ENCODE assay signal across 1 cellular context in the genomic region with DNA sequence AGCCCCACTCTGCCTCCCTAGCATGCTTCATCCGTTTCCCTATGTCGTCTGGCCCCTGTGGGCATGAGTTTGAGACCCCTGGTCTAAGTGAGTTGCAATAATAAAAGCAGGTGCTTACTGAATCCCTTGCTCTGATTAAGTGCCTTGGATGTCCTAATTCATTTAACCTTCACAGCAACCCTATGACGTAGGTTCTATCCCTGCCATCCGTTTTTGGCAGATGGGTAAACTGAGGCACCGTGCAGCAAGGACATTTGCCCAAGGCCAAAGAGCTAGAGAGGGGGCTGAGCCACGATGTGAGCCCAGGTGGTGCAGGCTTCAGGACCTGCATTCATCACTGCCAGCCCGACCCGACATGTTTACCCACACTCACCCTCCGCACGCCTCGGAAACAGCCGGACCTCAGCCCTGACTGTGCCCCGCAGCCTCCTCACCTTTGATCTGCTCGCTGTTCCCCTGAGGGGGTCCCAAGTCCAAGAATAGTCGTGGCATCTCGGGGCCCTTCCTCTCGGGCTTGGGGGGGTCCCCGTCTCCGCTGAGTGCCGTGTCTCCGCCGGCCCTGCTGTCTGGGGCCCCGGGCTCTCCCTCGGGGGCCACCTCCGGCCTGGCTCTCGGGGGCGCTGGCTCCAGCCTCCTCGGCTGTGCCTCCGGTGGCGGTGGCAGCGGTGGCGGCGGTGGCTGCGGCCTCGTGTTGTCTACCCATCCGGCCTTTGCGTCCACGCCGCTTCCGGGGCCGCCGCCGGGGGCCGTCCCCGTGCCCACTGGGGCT.
TF ChIP-seq lines count a peak whose summit lies in the region.

No MANE protein-coding gene starts in this region.

TF ChIP-seq in HepG2, 621 proteins besides CTCF, POLR2A, EP300 and RAD21 (continued from another document):
- TF ChIP-seq, protein P1, sequence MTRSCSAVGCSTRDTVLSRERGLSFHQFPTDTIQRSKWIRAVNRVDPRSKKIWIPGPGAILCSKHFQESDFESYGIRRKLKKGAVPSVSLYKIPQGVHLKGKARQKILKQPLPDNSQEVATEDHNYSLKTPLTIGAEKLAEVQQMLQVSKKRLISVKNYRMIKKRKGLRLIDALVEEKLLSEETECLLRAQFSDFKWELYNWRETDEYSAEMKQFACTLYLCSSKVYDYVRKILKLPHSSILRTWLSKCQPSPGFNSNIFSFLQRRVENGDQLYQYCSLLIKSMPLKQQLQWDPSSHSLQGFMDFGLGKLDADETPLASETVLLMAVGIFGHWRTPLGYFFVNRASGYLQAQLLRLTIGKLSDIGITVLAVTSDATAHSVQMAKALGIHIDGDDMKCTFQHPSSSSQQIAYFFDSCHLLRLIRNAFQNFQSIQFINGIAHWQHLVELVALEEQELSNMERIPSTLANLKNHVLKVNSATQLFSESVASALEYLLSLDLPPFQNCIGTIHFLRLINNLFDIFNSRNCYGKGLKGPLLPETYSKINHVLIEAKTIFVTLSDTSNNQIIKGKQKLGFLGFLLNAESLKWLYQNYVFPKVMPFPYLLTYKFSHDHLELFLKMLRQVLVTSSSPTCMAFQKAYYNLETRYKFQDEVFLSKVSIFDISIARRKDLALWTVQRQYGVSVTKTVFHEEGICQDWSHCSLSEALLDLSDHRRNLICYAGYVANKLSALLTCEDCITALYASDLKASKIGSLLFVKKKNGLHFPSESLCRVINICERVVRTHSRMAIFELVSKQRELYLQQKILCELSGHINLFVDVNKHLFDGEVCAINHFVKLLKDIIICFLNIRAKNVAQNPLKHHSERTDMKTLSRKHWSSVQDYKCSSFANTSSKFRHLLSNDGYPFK (CRISPR knock-in tag; IDR thresholded peaks at IDR 0.05; ENCODE audit: borderline replicate concordance) = peak; percentile 40; the same call in 1 of the 2 replicates
- TF ChIP-seq RBM22 (optimal IDR thresholded peaks at IDR 0.05; ENCODE audit: low read length) = no peak
- TF ChIP-seq ZBTB42 (CRISPR knock-in tag; IDR thresholded peaks at IDR 0.05) = no peak
- no peak for TF ChIP-seq FOXM1 (CRISPR knock-in tag; IDR thresholded peaks at IDR 0.05)
- TF ChIP-seq ZNF747 (CRISPR knock-in tag; IDR thresholded peaks at IDR 0.05; ENCODE audit: borderline replicate concordance) = peak; percentile 59; the same call in 1 of the 2 replicates
- TF ChIP-seq, protein P2, sequence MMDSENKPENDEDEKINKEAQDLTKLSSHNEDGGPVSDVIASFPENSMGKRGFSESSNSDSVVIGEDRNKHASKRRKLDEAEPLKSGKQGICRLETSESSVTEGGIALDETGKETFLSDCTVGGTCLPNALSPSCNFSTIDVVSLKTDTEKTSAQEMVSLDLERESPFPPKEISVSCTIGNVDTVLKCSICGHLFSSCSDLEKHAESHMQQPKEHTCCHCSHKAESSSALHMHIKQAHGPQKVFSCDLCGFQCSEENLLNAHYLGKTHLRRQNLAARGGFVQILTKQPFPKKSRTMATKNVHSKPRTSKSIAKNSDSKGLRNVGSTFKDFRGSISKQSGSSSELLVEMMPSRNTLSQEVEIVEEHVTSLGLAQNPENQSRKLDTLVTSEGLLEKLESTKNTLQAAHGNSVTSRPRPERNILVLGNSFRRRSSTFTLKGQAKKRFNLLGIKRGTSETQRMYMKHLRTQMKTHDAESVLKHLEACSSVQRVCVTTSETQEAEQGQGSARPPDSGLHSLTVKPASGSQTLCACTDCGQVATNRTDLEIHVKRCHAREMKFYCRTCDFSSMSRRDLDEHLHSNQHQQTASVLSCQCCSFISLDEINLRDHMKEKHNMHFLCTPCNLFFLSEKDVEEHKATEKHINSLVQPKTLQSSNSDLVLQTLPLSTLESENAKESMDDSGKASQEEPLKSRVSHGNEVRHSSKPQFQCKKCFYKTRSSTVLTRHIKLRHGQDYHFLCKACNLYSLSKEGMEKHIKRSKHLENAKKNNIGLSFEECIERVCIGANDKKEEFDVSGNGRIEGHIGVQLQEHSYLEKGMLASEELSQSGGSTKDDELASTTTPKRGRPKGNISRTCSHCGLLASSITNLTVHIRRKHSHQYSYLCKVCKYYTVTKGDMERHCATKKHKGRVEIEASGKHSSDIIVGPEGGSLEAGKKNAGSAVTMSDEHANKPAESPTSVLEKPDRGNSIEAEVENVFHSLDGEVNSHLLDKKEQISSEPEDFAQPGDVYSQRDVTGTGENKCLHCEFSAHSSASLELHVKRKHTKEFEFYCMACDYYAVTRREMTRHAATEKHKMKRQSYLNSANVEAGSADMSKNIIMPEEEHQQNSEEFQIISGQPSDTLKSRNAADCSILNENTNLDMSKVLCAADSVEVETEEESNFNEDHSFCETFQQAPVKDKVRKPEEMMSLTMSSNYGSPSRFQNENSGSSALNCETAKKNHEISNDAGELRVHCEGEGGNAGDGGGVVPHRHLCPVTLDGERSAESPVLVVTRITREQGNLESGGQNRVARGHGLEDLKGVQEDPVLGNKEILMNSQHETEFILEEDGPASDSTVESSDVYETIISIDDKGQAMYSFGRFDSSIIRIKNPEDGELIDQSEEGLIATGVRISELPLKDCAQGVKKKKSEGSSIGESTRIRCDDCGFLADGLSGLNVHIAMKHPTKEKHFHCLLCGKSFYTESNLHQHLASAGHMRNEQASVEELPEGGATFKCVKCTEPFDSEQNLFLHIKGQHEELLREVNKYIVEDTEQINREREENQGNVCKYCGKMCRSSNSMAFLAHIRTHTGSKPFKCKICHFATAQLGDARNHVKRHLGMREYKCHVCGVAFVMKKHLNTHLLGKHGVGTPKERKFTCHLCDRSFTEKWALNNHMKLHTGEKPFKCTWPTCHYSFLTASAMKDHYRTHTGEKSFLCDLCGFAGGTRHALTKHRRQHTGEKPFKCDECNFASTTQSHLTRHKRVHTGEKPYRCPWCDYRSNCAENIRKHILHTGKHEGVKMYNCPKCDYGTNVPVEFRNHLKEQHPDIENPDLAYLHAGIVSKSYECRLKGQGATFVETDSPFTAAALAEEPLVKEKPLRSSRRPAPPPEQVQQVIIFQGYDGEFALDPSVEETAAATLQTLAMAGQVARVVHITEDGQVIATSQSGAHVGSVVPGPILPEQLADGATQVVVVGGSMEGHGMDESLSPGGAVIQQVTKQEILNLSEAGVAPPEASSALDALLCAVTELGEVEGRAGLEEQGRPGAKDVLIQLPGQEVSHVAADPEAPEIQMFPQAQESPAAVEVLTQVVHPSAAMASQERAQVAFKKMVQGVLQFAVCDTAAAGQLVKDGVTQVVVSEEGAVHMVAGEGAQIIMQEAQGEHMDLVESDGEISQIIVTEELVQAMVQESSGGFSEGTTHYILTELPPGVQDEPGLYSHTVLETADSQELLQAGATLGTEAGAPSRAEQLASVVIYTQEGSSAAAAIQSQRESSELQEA (CRISPR knock-in tag; IDR thresholded peaks at IDR 0.05; ENCODE audit: not compliant biosample characterization) = peak; percentile 34
- TF ChIP-seq RXRB (CRISPR knock-in tag; IDR thresholded peaks at IDR 0.05; ENCODE audit: borderline replicate concordance) = peak; percentile 70; the same call in 1 of the 2 replicates
- TF ChIP-seq, protein P3, sequence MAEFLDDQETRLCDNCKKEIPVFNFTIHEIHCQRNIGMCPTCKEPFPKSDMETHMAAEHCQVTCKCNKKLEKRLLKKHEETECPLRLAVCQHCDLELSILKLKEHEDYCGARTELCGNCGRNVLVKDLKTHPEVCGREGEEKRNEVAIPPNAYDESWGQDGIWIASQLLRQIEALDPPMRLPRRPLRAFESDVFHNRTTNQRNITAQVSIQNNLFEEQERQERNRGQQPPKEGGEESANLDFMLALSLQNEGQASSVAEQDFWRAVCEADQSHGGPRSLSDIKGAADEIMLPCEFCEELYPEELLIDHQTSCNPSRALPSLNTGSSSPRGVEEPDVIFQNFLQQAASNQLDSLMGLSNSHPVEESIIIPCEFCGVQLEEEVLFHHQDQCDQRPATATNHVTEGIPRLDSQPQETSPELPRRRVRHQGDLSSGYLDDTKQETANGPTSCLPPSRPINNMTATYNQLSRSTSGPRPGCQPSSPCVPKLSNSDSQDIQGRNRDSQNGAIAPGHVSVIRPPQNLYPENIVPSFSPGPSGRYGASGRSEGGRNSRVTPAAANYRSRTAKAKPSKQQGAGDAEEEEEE (CRISPR knock-in tag; IDR thresholded peaks at IDR 0.05; ENCODE audit: borderline replicate concordance) = 0 out of 2 replicates have a peak, but pooled peaks have one; percentile 24
- TF ChIP-seq MEF2D (CRISPR knock-in tag; IDR thresholded peaks at IDR 0.05) = peak; percentile 41; the same call in 1 of the 2 replicates
- TF ChIP-seq ZNF263 (CRISPR knock-in tag; IDR thresholded peaks at IDR 0.05) = peak; percentile 14; the same call in 1 of the 2 replicates
- TF ChIP-seq ERF (CRISPR knock-in tag; IDR thresholded peaks at IDR 0.05) = peak; percentile 49; the same call in 1 of the 2 replicates
- no peak for TF ChIP-seq FOXP1 (IDR thresholded peaks at IDR 0.05)
- TF ChIP-seq FOXP1 (CRISPR knock-in tag; IDR thresholded peaks at IDR 0.05) = 0 out of 2 replicates have a peak, but pooled peaks have one; percentile 27
- TF ChIP-seq, protein P4, sequence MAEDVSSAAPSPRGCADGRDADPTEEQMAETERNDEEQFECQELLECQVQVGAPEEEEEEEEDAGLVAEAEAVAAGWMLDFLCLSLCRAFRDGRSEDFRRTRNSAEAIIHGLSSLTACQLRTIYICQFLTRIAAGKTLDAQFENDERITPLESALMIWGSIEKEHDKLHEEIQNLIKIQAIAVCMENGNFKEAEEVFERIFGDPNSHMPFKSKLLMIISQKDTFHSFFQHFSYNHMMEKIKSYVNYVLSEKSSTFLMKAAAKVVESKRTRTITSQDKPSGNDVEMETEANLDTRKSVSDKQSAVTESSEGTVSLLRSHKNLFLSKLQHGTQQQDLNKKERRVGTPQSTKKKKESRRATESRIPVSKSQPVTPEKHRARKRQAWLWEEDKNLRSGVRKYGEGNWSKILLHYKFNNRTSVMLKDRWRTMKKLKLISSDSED (CRISPR knock-in tag; IDR thresholded peaks at IDR 0.05) = no peak
- TF ChIP-seq, protein P5, sequence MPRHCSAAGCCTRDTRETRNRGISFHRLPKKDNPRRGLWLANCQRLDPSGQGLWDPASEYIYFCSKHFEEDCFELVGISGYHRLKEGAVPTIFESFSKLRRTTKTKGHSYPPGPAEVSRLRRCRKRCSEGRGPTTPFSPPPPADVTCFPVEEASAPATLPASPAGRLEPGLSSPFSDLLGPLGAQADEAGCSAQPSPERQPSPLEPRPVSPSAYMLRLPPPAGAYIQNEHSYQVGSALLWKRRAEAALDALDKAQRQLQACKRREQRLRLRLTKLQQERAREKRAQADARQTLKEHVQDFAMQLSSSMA (CRISPR knock-in tag; IDR thresholded peaks at IDR 0.05) = no peak
- TF ChIP-seq, protein P6, sequence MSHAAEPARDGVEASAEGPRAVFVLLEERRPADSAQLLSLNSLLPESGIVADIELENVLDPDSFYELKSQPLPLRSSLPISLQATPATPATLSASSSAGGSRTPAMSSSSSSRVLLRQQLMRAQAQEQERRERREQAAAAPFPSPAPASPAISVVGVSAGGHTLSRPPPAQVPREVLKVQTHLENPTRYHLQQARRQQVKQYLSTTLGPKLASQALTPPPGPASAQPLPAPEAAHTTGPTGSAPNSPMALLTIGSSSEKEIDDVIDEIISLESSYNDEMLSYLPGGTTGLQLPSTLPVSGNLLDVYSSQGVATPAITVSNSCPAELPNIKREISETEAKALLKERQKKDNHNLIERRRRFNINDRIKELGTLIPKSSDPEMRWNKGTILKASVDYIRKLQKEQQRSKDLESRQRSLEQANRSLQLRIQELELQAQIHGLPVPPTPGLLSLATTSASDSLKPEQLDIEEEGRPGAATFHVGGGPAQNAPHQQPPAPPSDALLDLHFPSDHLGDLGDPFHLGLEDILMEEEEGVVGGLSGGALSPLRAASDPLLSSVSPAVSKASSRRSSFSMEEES (CRISPR knock-in tag; IDR thresholded peaks at IDR 0.05) = 0 out of 2 replicates have a peak, but pooled peaks have one; percentile 28
- TF ChIP-seq, protein P7, sequence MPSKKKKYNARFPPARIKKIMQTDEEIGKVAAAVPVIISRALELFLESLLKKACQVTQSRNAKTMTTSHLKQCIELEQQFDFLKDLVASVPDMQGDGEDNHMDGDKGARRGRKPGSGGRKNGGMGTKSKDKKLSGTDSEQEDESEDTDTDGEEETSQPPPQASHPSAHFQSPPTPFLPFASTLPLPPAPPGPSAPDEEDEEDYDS (CRISPR knock-in tag; IDR thresholded peaks at IDR 0.05) = peak; percentile 30; the same call in 1 of the 2 replicates
- TF ChIP-seq ZNF672 (CRISPR knock-in tag; IDR thresholded peaks at IDR 0.05) = no peak
- TF ChIP-seq, protein P8, sequence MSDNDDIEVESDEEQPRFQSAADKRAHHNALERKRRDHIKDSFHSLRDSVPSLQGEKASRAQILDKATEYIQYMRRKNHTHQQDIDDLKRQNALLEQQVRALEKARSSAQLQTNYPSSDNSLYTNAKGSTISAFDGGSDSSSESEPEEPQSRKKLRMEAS (IDR thresholded peaks at IDR 0.05) = peak; percentile 24; the same call in 1 of the 2 replicates
- TF ChIP-seq HDAC1 (CRISPR knock-in tag; IDR thresholded peaks at IDR 0.05) = peak; percentile 64; the same call in 1 of the 2 replicates
- TF ChIP-seq, protein P9, sequence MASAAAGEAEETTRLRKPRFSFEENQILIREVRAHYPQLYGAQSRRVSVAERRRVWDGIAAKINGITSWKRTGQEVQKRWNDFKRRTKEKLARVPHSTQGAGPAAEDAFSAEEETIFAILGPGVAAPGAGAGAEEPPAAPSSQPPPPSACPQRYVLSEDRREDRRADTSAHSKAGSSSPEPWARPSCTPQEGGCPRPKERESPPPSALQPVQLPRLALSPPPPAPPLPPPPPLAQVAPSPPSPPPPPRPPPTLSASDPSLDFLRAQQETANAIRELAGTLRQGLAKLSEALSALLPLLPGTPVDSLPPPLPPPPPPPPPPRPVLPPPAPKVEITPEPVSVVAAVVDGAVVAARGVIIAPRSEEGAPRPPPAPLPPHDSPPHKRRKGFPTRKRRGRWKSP (CRISPR knock-in tag; IDR thresholded peaks at IDR 0.05) = peak; percentile 60; the same call in 1 of the 2 replicates
- peak; percentile 47; the same call in 1 of the 2 replicates for TF ChIP-seq FOXK1 (CRISPR knock-in tag; IDR thresholded peaks at IDR 0.05; ENCODE audit: borderline replicate concordance, low read depth)
- TF ChIP-seq, protein P10, sequence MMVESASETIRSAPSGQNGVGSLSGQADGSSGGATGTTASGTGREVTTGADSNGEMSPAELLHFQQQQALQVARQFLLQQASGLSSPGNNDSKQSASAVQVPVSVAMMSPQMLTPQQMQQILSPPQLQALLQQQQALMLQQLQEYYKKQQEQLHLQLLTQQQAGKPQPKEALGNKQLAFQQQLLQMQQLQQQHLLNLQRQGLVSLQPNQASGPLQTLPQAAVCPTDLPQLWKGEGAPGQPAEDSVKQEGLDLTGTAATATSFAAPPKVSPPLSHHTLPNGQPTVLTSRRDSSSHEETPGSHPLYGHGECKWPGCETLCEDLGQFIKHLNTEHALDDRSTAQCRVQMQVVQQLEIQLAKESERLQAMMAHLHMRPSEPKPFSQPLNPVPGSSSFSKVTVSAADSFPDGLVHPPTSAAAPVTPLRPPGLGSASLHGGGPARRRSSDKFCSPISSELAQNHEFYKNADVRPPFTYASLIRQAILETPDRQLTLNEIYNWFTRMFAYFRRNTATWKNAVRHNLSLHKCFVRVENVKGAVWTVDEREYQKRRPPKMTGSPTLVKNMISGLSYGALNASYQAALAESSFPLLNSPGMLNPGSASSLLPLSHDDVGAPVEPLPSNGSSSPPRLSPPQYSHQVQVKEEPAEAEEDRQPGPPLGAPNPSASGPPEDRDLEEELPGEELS (CRISPR knock-in tag; IDR thresholded peaks at IDR 0.05) = peak; percentile 27; the same call in 1 of the 2 replicates
